In the genomic region with DNA sequence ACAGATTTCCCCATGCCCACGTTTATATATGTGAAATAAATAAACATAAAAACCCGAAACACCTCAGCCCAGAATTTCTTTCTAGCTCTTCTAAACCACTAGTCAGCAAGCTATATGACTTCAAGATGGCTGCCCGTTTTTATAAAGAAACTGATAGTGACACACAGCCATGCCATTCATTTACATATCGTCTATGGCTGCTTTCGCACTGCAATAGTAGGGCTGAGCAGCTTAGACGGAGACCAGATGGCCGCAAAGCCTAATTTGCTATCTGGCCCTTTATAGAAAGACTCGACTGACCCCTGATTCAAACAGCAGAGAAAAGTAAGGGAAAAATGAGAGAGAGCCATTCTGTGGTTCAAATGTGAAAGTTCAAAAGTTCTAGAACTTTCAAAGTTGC, we compare ENCODE assay signal across 31 cellular contexts. TPM values are rescaled to one million over a fixed set of nuclear protein-coding genes. Genes with fewer than 3 reads are reported as not detected.
"Had no signal": no experiment of that assay in that cellular context is flagged by ENCODE, and none has a peak within 500 bp of the region (broad histone marks: within the 10 kb centered on the region; RNA-seq: fewer than 3 reads in every experiment).

No MANE protein-coding gene starts in this region.

- H3K9me3 ChIP-seq: ascending aorta, breast epithelium, colonic mucosa, esophagus squamous epithelium, gastroesophageal sphincter had no signal

- DNase-seq: activated CD4-positive, alpha-beta memory T cell treated with anti-CD3 and anti-CD28 coated beads, Interleukin-2, amount 10 ng/mL, durations not matched to agents 7 days and 5 days; activated CD4-positive, alpha-beta T cell treated with anti-CD3 and anti-CD28 coated beads for 1 hour; activated CD4-positive, alpha-beta T cell treated with anti-CD3 and anti-CD28 coated beads for 4 hours; activated CD4-positive, alpha-beta T cell treated with anti-CD3 and anti-CD28 coated beads, Interleukin-2, amount 10 ng/mL, durations not matched to agents 7 days and 5 days; activated CD4-positive, alpha-beta T cell treated with anti-CD3 and anti-CD28 coated beads, Interleukin-2, amount 50 U/mL, for 4 hours; activated CD8-positive, alpha-beta memory T cell treated with anti-CD3 and anti-CD28 coated beads, Interleukin-2, amount 50 U/mL, for 48 hours; activated gamma-delta T cell; activated naive CD4-positive, alpha-beta T cell; activated naive CD4-positive, alpha-beta T cell treated with anti-CD3 and anti-CD28 coated beads, Interleukin-2, amount 10 ng/mL, durations not matched to agents 7 days and 5 days; activated naive CD8-positive, alpha-beta T cell treated with anti-CD3 and anti-CD28 coated beads, Interleukin-2, amount 10 ng/mL, durations not matched to agents 7 days and 5 days; activated T-cell treated with anti-CD3 and anti-CD28 coated beads for 4 hours; activated T-cell treated with anti-CD3 and anti-CD28 coated beads, Interleukin-2, amount 50 U/mL, for 24 hours; activated T-cell treated with anti-CD3 and anti-CD28 coated beads, Interleukin-2, amount 50 U/mL, for 72 hours; central memory CD4-positive, alpha-beta T cell; cerebellar nuclear complex; colonic mucosa; effector CD8-positive, alpha-beta T cell; esophagus squamous epithelium; foreskin melanocyte; heart right ventricle; T-helper 2 cell had no signal

- FAIRE-seq: endometrium, endothelial cell of umbilical vein had no signal

- H3K27me3 ChIP-seq: ascending aorta, breast epithelium, cardiac muscle cell, colonic mucosa, esophagus squamous epithelium, gastroesophageal sphincter had no signal

- H3K4me3 ChIP-seq: ascending aorta, breast epithelium, cardiac muscle cell, colonic mucosa, esophagus squamous epithelium, gastroesophageal sphincter, heart right ventricle had no signal

- H3K36me3 ChIP-seq: ascending aorta, breast epithelium, cardiac muscle cell, colonic mucosa, esophagus squamous epithelium, gastroesophageal sphincter, heart right ventricle had no signal

- H3K4me1 ChIP-seq: ascending aorta, breast epithelium, colonic mucosa, esophagus squamous epithelium, gastroesophageal sphincter, heart right ventricle had no signal

- H3K27ac ChIP-seq: ascending aorta, breast epithelium, cardiac muscle cell, colonic mucosa, epithelial cell of prostate, esophagus squamous epithelium, gastroesophageal sphincter, heart right ventricle had no signal

- ATAC-seq: activated naive CD4-positive, alpha-beta T cell treated with anti-CD3 and anti-CD28 coated beads, Interleukin-2, amount 50 U/mL, for 72 hours; activated T-cell treated with anti-CD3 and anti-CD28 coated beads, Interleukin-2, amount 50 U/mL, for 72 hours; gastroesophageal sphincter; heart right ventricle; WTC11 had no signal

RNA-seq across cellular contexts. Expression of a gene that starts 45.7 kb away (rescaled TPM):
- total RNA-seq: activated CD4-positive, alpha-beta memory T cell treated with anti-CD3 and anti-CD28 coated beads, Interleukin-2, amount 10 ng/mL, durations not matched to agents 7 days and 5 days; activated CD4-positive, alpha-beta T cell treated with anti-CD3 and anti-CD28 coated beads, Interleukin-2, amount 10 ng/mL, durations not matched to agents 7 days and 5 days; activated naive CD4-positive, alpha-beta T cell treated with anti-CD3 and anti-CD28 coated beads, Interleukin-2, amount 50 U/mL, for 72 hours; activated naive CD8-positive, alpha-beta T cell treated with anti-CD3 and anti-CD28 coated beads, Interleukin-2, amount 10 ng/mL, durations not matched to agents 7 days and 5 days; activated T-cell treated with anti-CD3 and anti-CD28 coated beads, Interleukin-2, amount 50 U/mL, for 72 hours; ascending aorta; dermis microvascular lymphatic vessel endothelial cell; endothelial cell of umbilical vein had no signal
- polyA plus RNA-seq: endothelial cell of umbilical vein had no signal
